In genomic region chr2:74537140-74537539, GRCh38 we compare ENCODE assay signal across 33 cellular contexts. TPM values are rescaled to one million over a fixed set of nuclear protein-coding genes. Genes with fewer than 3 reads are reported as not detected.
"Had no signal": no experiment of that assay in that cellular context is flagged by ENCODE, and none has a peak within 500 bp of the region (broad histone marks: within the 10 kb centered on the region; RNA-seq: fewer than 3 reads in every experiment).

No MANE protein-coding gene starts in this region.

- H3K4me3 Mint-ChIP-seq: activated CD4-positive, alpha-beta memory T cell treated with anti-CD3 and anti-CD28 coated beads, Interleukin-2, amount 10 ng/mL, durations not matched to agents 7 days and 5 days; activated T-cell treated with anti-CD3 and anti-CD28 coated beads, Interleukin-2, amount 50 U/mL, for 4 hours; mesothelial cell of epicardium; nephron progenitor cell; T-helper 2 cell treated with Interferon-gamma antibody and Interleukin-4, amounts not matched to agents 5 μg/mL and 100 μg/mL, for 36 hours; type B pancreatic cell had no signal

- H3K9me3 ChIP-seq: heart right ventricle, left lung, neutrophil, ovary, right lobe of liver, vagina had no signal

- H3K36me3 ChIP-seq: ovary had no signal

- H3K4me1 ChIP-seq: right lobe of liver had no signal

- DNase-seq: activated CD4-positive, alpha-beta memory T cell treated with anti-CD3 and anti-CD28 coated beads, Interleukin-2, amount 10 ng/mL, durations not matched to agents 7 days and 5 days; activated CD4-positive, alpha-beta T cell treated with anti-CD3 and anti-CD28 coated beads for 48 hours; activated naive CD4-positive, alpha-beta T cell; activated T-cell treated with anti-CD3 and anti-CD28 coated beads, Interleukin-2, amount 50 U/mL, for 4 hours; cerebellar nuclear complex; dorsolateral prefrontal cortex; effector memory CD4-positive, alpha-beta T cell; erythroblast; foreskin melanocyte; heart right ventricle; left lung; naive B cell; nephron progenitor cell; ovary; right lobe of liver; stimulated activated CD4-positive, alpha-beta T cell treated with anti-CD3 and anti-CD28 coated beads, Interleukin-2, amount 100 ng/mL, for 48 hours; stimulated activated naive CD8-positive, alpha-beta T cell treated with anti-CD3 and anti-CD28 coated beads, Interleukin-15, Interleukin-2, amounts not matched to agents 100 U/mL and 50 U/mL, for 24 hours; T-helper 1 cell had no signal

- H3K27me3 Mint-ChIP-seq: naive B cell, progenitor cell of endocrine pancreas, type B pancreatic cell had no signal

- H3K27me3 ChIP-seq: cardiac muscle cell, dorsolateral prefrontal cortex, heart right ventricle, left lung, neutrophil, ovary, right lobe of liver, vagina had no signal

- H3K27ac ChIP-seq: cardiac muscle cell, coronary artery, dorsolateral prefrontal cortex, heart right ventricle, left lung, neutrophil, ovary, right lobe of liver, vagina, VCaP had no signal

- H3K27ac Mint-ChIP-seq: activated CD4-positive, alpha-beta memory T cell treated with anti-CD3 and anti-CD28 coated beads, Interleukin-2, amount 10 ng/mL, durations not matched to agents 7 days and 5 days; activated naive CD4-positive, alpha-beta T cell treated with anti-CD3 and anti-CD28 coated beads, Interleukin-2, amount 50 U/mL, for 72 hours; mesothelial cell of epicardium; nephron progenitor cell; progenitor cell of endocrine pancreas; T-helper 2 cell treated with Interferon-gamma antibody and Interleukin-4, amounts not matched to agents 5 μg/mL and 100 μg/mL, for 36 hours; type B pancreatic cell had no signal

- H3K4me3 ChIP-seq: cardiac muscle cell, coronary artery, dorsolateral prefrontal cortex, heart right ventricle, left lung, lung, ovary, right lobe of liver, vagina had no signal

- H3K9me3 Mint-ChIP-seq: activated CD4-positive, alpha-beta memory T cell treated with anti-CD3 and anti-CD28 coated beads, Interleukin-2, amount 10 ng/mL, durations not matched to agents 7 days and 5 days; activated naive CD4-positive, alpha-beta T cell treated with anti-CD3 and anti-CD28 coated beads, Interleukin-2, amount 50 U/mL, for 72 hours; activated T-cell treated with anti-CD3 and anti-CD28 coated beads, Interleukin-2, amount 50 U/mL, for 4 hours; mesothelial cell of epicardium; nephron progenitor cell; T-helper 2 cell treated with Interferon-gamma antibody and Interleukin-4, amounts not matched to agents 5 μg/mL and 100 μg/mL, for 36 hours; type B pancreatic cell had no signal

RNA-seq across cellular contexts. Expression of gene DQX1, which starts 11.1 kb away (rescaled TPM):
- total RNA-seq: fibroblast of lung, glomerular endothelial cell, right lobe of liver, skeletal muscle tissue, subcutaneous adipose tissue had no signal
